11 cellular contexts compared by ENCODE assay signal in genomic region chr3:127015282-127016042, GRCh38. TPM values are rescaled to one million over a fixed set of nuclear protein-coding genes. Genes with fewer than 3 reads are reported as not detected.
A peak's percentile ranks its signal among the peaks of the same experiment; 100 is the strongest.
DNase-seq lines count a peak whose midpoint lies in the region; ATAC-seq and TF ChIP-seq lines count a peak whose summit lies in the region.
"Had no signal": no experiment of that assay in that cellular context is flagged by ENCODE, and none has a peak within 500 bp of the region (broad histone marks: within the 10 kb centered on the region; RNA-seq: fewer than 3 reads in every experiment).

No MANE protein-coding gene starts in this region.

- H3K36me3 ChIP-seq in trophoblast cell (ENCODE audit: control insufficient read depth in 1 of 2, insufficient read depth in 2 of 2, low read length in 2 of 2), result peaks cover 76 to 89% of the 10 kb centered on the region in 2 experiments
- peaks cover 81 to 98% of the 10 kb centered on the region in 2 experiments for H3K36me3 ChIP-seq in mesenchymal stem cell (ENCODE audit: control insufficient read depth in 1 of 2, insufficient read depth in 2 of 2, low read depth in 1 of 2, low read length in 2 of 2)
- no peaks in the 10 kb centered on the region for H3K36me3 ChIP-seq in CD4-positive, alpha-beta memory T cell (ENCODE audit: insufficient read depth, low read length)

- H3K4ac ChIP-seq in trophoblast cell (ENCODE audit: low read depth, low read length) (no peak overlapping the region), mesenchymal stem cell (ENCODE audit: low read depth in 1 of 2, low read length in 2 of 2) (no peak overlapping the region)

- POLR2A ChIA-PET in GM10248 (lab: Yijun Ruan, JAX), result no interaction called here
- POLR2A ChIA-PET in CD4-positive, alpha-beta memory T cell (lab: Charles Lee; ENCODE audit: partially characterized antibody), result no interaction called here

- no peak for TF ChIP-seq CTCF in GM10248 (IDR thresholded peaks at IDR 0.05; ENCODE audit: control extremely low read depth, extremely low read depth, low read depth, missing control alignments)

- no peaks in the 10 kb centered on the region for H3K27me3 ChIP-seq in trophoblast cell (ENCODE audit: insufficient read depth, low read length)
- no peaks in the 10 kb centered on the region for H3K27me3 ChIP-seq in mesenchymal stem cell (ENCODE audit: control insufficient read depth in 1 of 2, insufficient read depth in 1 of 2, low read length in 2 of 2)
- no peaks in the 10 kb centered on the region for H3K27me3 ChIP-seq in CD4-positive, alpha-beta memory T cell (ENCODE audit: insufficient read depth, low read length)

- H3K79me2 ChIP-seq in trophoblast cell (ENCODE audit: control insufficient read depth, insufficient read depth, low read length, poor library complexity), result no peaks in the 10 kb centered on the region

- H2BK5ac ChIP-seq in trophoblast cell (ENCODE audit: low read depth, low read length, poor library complexity), result no peak overlapping the region
- no peak overlapping the region for H2BK5ac ChIP-seq in mesenchymal stem cell (ENCODE audit: low read depth, low read length, poor library complexity, severe bottlenecking)

- H4K12ac ChIP-seq in trophoblast cell (ENCODE audit: low read depth, low read length), result no peak overlapping the region

- H3K4me3 Mint-ChIP-seq in effector memory CD8-positive, alpha-beta T cell, result no peak overlapping the region
- H3K4me3 Mint-ChIP-seq in CD4-positive, alpha-beta memory T cell, result no peak overlapping the region
- H3K4me3 Mint-ChIP-seq: activated T-cell treated with anti-CD3 and anti-CD28 coated beads, Interleukin-2, amount 50 U/mL, for 4 hours had no signal

- H3K23ac ChIP-seq in trophoblast cell (ENCODE audit: low read length) (no peak overlapping the region), mesenchymal stem cell (ENCODE audit: low read length in 2 of 2) (no peak overlapping the region)

- H2AFZ ChIP-seq in trophoblast cell (ENCODE audit: insufficient read depth, low read length, poor library complexity), result no peak overlapping the region
- H2AFZ ChIP-seq in mesenchymal stem cell (ENCODE audit: low read depth, low read length), result no peak overlapping the region

- H3K36me3 Mint-ChIP-seq in effector memory CD8-positive, alpha-beta T cell (ENCODE audit: insufficient read depth), result peaks cover 4% of the 10 kb centered on the region
- peaks cover 16 to 39% of the 10 kb centered on the region in 2 donors for H3K36me3 Mint-ChIP-seq in CD4-positive, alpha-beta memory T cell

- no CpG with 5 or more reads among the region's 17 CpGs for WGBS in trophoblast cell (ENCODE audit: extremely low coverage, insufficient coverage, insufficient read length)
- 96% methylated on average over 16 of the region's 17 CpGs for WGBS in mesenchymal stem cell

- H3K4me3 ChIP-seq in trophoblast cell (ENCODE audit: low read depth, low read length) (no peak overlapping the region), mesenchymal stem cell (ENCODE audit: insufficient read depth in 1 of 2, low read depth in 1 of 2, low read length in 2 of 2) (no peak overlapping the region)
- no peak overlapping the region for H3K4me3 ChIP-seq in CD4-positive, alpha-beta memory T cell (ENCODE audit: low read length in 2 of 2)
- H3K4me3 ChIP-seq: lung had no signal

- peaks cover 5 to 6% of the 10 kb centered on the region in 2 experiments for H3K4me1 ChIP-seq in trophoblast cell (ENCODE audit: control insufficient read depth in 1 of 2, insufficient read depth in 2 of 2, low read length in 2 of 2)
- H3K4me1 ChIP-seq in mesenchymal stem cell (ENCODE audit: control insufficient read depth, insufficient read depth, low read depth, low read length), result peaks cover 29% of the 10 kb centered on the region
- no peaks in the 10 kb centered on the region for H3K4me1 ChIP-seq in CD4-positive, alpha-beta memory T cell (ENCODE audit: insufficient read depth, low read length)

- H3K14ac ChIP-seq in trophoblast cell (ENCODE audit: low read length) (no peak overlapping the region), mesenchymal stem cell (ENCODE audit: low read length in 2 of 2) (no peak overlapping the region)

- intact Hi-C loops in CD4-positive, alpha-beta memory T cell (cut with micrococcal nuclease), result no loop called here

- H4K91ac ChIP-seq in trophoblast cell (ENCODE audit: low read depth, low read length) (no peak overlapping the region), mesenchymal stem cell (ENCODE audit: low read length) (no peak overlapping the region)

- peak; percentile 64 for ATAC-seq in GM21717 (IDR thresholded peaks at IDR 0.05; ENCODE audit: unreplicated experiment)
- ATAC-seq in effector memory CD8-positive, alpha-beta T cell (replicated peaks), result no peak
- ATAC-seq: activated T-cell treated with anti-CD3 and anti-CD28 coated beads, Interleukin-2, amount 50 U/mL, for 4 hours had no signal

- peak; percentile 92 for DNase-seq in GM10248 (ENCODE audit: extremely low spot score)
- DNase-seq in M059J (ENCODE audit: low read depth), result peak; percentile 26
- DNase-seq in effector memory CD8-positive, alpha-beta T cell, result no peak
- DNase-seq in trophoblast cell, result no peak
- no peak for DNase-seq in mesenchymal stem cell
- no peak for DNase-seq in activated CD8-positive, alpha-beta memory T cell treated with anti-CD3 and anti-CD28 coated beads, Interleukin-2, amount 50 U/mL, for 48 hours
- no peak for DNase-seq in CD4-positive, alpha-beta memory T cell
- DNase-seq: activated T-cell treated with anti-CD3 and anti-CD28 coated beads, Interleukin-2, amount 50 U/mL, for 4 hours; stimulated activated CD4-positive, alpha-beta T cell treated with anti-CD3 and anti-CD28 coated beads, Interleukin-4, amount 100 ng/mL, for 1 hour had no signal

- H2AK5ac ChIP-seq in trophoblast cell (ENCODE audit: low read length) (no peak overlapping the region), mesenchymal stem cell (ENCODE audit: low read length, severe bottlenecking) (no peak overlapping the region)

- CTCF ChIA-PET in GM10248 (lab: Yijun Ruan, JAX), result no interaction called here
- CTCF ChIA-PET in CD4-positive, alpha-beta memory T cell (lab: Charles Lee; ENCODE audit: partially characterized antibody), result no interaction called here

- H3K4me2 ChIP-seq in trophoblast cell (ENCODE audit: low read length) (no peak overlapping the region), mesenchymal stem cell (ENCODE audit: low read length, poor library complexity, severe bottlenecking) (no peak overlapping the region)

- H3K27me3 Mint-ChIP-seq in effector memory CD8-positive, alpha-beta T cell, result no peaks in the 10 kb centered on the region
- H3K27me3 Mint-ChIP-seq in CD4-positive, alpha-beta memory T cell, result no peaks in the 10 kb centered on the region

- H2BK120ac ChIP-seq in trophoblast cell (ENCODE audit: insufficient read depth, low read length, poor library complexity) (no peak overlapping the region), mesenchymal stem cell (ENCODE audit: low read depth, low read length) (no peak overlapping the region)

- H3K9me3 ChIP-seq in trophoblast cell (ENCODE audit: insufficient read depth, low read depth, low read length), result peaks cover 2% of the 10 kb centered on the region
- no peaks in the 10 kb centered on the region for H3K9me3 ChIP-seq in mesenchymal stem cell (ENCODE audit: control insufficient read depth, low read length)
- H3K9me3 ChIP-seq in CD4-positive, alpha-beta memory T cell (ENCODE audit: control insufficient read depth in 1 of 2, low read length in 2 of 2), result no peaks in the 10 kb centered on the region

- no peak overlapping the region for H3K27ac ChIP-seq in trophoblast cell (ENCODE audit: low read depth, low read length)
- H3K27ac ChIP-seq in mesenchymal stem cell (ENCODE audit: low read length, poor library complexity, severe bottlenecking), result no peak overlapping the region
- no peak overlapping the region for H3K27ac ChIP-seq in CD4-positive, alpha-beta memory T cell (ENCODE audit: low read depth, low read length)

- peaks cover 0 to 2% of the 10 kb centered on the region in 2 donors for H3K4me1 Mint-ChIP-seq in effector memory CD8-positive, alpha-beta T cell (ENCODE audit: low read depth in 2 of 2)
- no peaks in the 10 kb centered on the region for H3K4me1 Mint-ChIP-seq in CD4-positive, alpha-beta memory T cell

- H2BK15ac ChIP-seq in mesenchymal stem cell (ENCODE audit: low read depth, poor library complexity, severe bottlenecking), result no peak overlapping the region

- no peaks in the 10 kb centered on the region for H3K9me3 Mint-ChIP-seq in effector memory CD8-positive, alpha-beta T cell
- H3K9me3 Mint-ChIP-seq in CD4-positive, alpha-beta memory T cell, result no peaks in the 10 kb centered on the region
- H3K9me3 Mint-ChIP-seq: activated T-cell treated with anti-CD3 and anti-CD28 coated beads, Interleukin-2, amount 50 U/mL, for 4 hours had no signal

- H3K79me1 ChIP-seq in trophoblast cell (ENCODE audit: low read length) (peaks cover 4% of the 10 kb centered on the region), mesenchymal stem cell (replicated peaks; ENCODE audit: low read length, poor library complexity, severe bottlenecking) (peaks cover 58% of the 10 kb centered on the region)

- peak overlapping the region; percentile 12 to 16 for H3K27ac Mint-ChIP-seq in effector memory CD8-positive, alpha-beta T cell
- H3K27ac Mint-ChIP-seq in CD4-positive, alpha-beta memory T cell, result no peak overlapping the region

- H2BK12ac ChIP-seq in trophoblast cell (ENCODE audit: low read length) (no peak overlapping the region), mesenchymal stem cell (ENCODE audit: low read length in 2 of 2) (no peak overlapping the region)

- H3K9ac ChIP-seq in trophoblast cell (ENCODE audit: low read length) (no peak overlapping the region), mesenchymal stem cell (ENCODE audit: low read length) (no peak overlapping the region)

- no peak overlapping the region for H4K8ac ChIP-seq in trophoblast cell (ENCODE audit: low read depth, low read length)
- no peak overlapping the region for H4K8ac ChIP-seq in mesenchymal stem cell (ENCODE audit: low read length)

- no peak overlapping the region for H3K18ac ChIP-seq in trophoblast cell (ENCODE audit: low read length)
- no peak overlapping the region for H3K18ac ChIP-seq in mesenchymal stem cell (ENCODE audit: low read depth in 1 of 2, low read length in 2 of 2)

RNA-seq across cellular contexts. Expression of gene PLXNA1, which starts 32.5 kb away (rescaled TPM):
- 10.1 and 23.1 TPM in 2 replicates for total RNA-seq in M059J (2014; rRNA removed; shearing (Covaris generic))
- polyA plus RNA-seq in trophoblast cell (2013), result 32.2 and 33.7 TPM in 2 replicates
- 51.0 TPM for polyA plus RNA-seq in mesenchymal stem cell (2013, experiment 1 of 2)
- polyA plus RNA-seq in mesenchymal stem cell (2013, experiment 2 of 2), result 49.9 TPM
- 10 to 100 TPM; 18.9 to 21.3 TPM for total RNA-seq in CD4-positive, alpha-beta memory T cell
- polyA plus RNA-seq in CD4-positive, alpha-beta memory T cell, result 1 to 10 TPM in 1 of 2 donors, under 1 TPM in 1; 0.34 to 1.4 TPM

Comparison
In these comparisons a context has a peak if more than half of its experiments do, and no peak if none do; other contexts are left out.
1. DNase-seq: peak in GM10248 (single experiment) and M059J (single experiment); none in effector memory CD8-positive, alpha-beta T cell (0 of 3), trophoblast cell (0 of 2), mesenchymal stem cell (single experiment), activated CD8-positive, alpha-beta memory T cell treated with anti-CD3 and anti-CD28 coated beads, Interleukin-2, amount 50 U/mL, for 48 hours (single experiment) and CD4-positive, alpha-beta memory T cell (0 of 5).
2. H3K27ac Mint-ChIP-seq: peak in effector memory CD8-positive, alpha-beta T cell (2 of 2); none in CD4-positive, alpha-beta memory T cell (0 of 7).